8 cellular contexts compared by ENCODE assay signal in genomic region chr19:35000647-35001501, GRCh38. TPM values are rescaled to one million over a fixed set of nuclear protein-coding genes. Genes with fewer than 3 reads are reported as not detected.
DNase-seq lines count a peak whose midpoint lies in the region; ATAC-seq and TF ChIP-seq lines count a peak whose summit lies in the region.

No MANE protein-coding gene starts in this region.

- intact Hi-C loops in heart right ventricle (cut with DNase I): no loop called here

- TF ChIP-seq CTCF in RWPE1 (conservative IDR thresholded peaks at IDR 0.05; ENCODE audit: low read depth): no peak
- TF ChIP-seq CTCF in heart right ventricle (IDR thresholded peaks at IDR 0.05): no peak

- peak overlapping the region; percentile 34 for H3K9ac ChIP-seq in rectal smooth muscle tissue (ENCODE audit: low read length)

- DNase-seq in DMS153 (lab: John Stamatoyannopoulos, UW) (peak; percentile 45), RWPE1 (ENCODE audit: low spot score) (no peak), heart right ventricle (peak in 1 of 2 donors; percentile 34), NCI-H1436 treated with DMSO at 0.1 percent for 48 hours (lab: John Stamatoyannopoulos, UW) (no peak)
- DNase-seq in activated naive CD4-positive, alpha-beta T cell treated with anti-CD3 and anti-CD28 coated beads, Interleukin-2, amount 50 U/mL, for 16 hours: peak; percentile 66

- H3K4me1 ChIP-seq in heart right ventricle: peaks cover 6 to 90% (median 78%) of the 10 kb centered on the region in 9 donors
- no peaks in the 10 kb centered on the region for H3K4me1 ChIP-seq in rectal smooth muscle tissue (ENCODE audit: control insufficient read depth, insufficient read depth, low read length)

- 2 to 7% methylated on average over 33 to 46 of the region's 46 CpGs for WGBS in heart right ventricle, 2 donors

- POLR2A ChIA-PET in RWPE1 (lab: Yijun Ruan, JAX; ENCODE audit: low non-redundant PET): interaction anchor here (0.6 kb wide), 1 partner anchor 8 kb away, joined by 3 read pairs; no protein-coding TSS in a partner anchor

- H3K9me3 ChIP-seq in heart right ventricle: no peaks in the 10 kb centered on the region

- no peaks in the 10 kb centered on the region for H3K27me3 ChIP-seq in heart right ventricle
- no peaks in the 10 kb centered on the region for H3K27me3 ChIP-seq in rectal smooth muscle tissue (ENCODE audit: control insufficient read depth, insufficient read depth, low read length)

- CTCF ChIA-PET in RWPE1 (lab: Yijun Ruan, JAX): interaction anchor here (0.6 to 2.0 kb wide), 2 partner anchors 28 to 85 kb away, joined by 4 to 7 read pairs; no protein-coding TSS in a partner anchor

- H3K27ac ChIP-seq in RWPE1 (peak overlapping the region; percentile 89), heart right ventricle (peak overlapping the region; percentile 86 to 100 (median 98)), rectal smooth muscle tissue (ENCODE audit: low read depth, low read length) (peak overlapping the region; percentile 97)

- H3K4me3 ChIP-seq in heart right ventricle (peak overlapping the region; percentile 72 to 99 (median 94)), rectal smooth muscle tissue (ENCODE audit: low read length) (peak overlapping the region; percentile 62)

- H3K36me3 ChIP-seq in heart right ventricle: peaks cover 0 to 27% (median 3%) of the 10 kb centered on the region in 9 donors
- H3K36me3 ChIP-seq in rectal smooth muscle tissue (ENCODE audit: control insufficient read depth, insufficient read depth, low read length): no peaks in the 10 kb centered on the region

- peak; percentile 18 for ATAC-seq in HG02642 (IDR thresholded peaks at IDR 0.05; ENCODE audit: poor library complexity, unreplicated experiment)
- ATAC-seq in heart right ventricle: peak in 3 of 8 donors; percentile 7 to 24 (median 9)
- ATAC-seq in GM18867 (IDR thresholded peaks at IDR 0.05; ENCODE audit: unreplicated experiment): no peak

RNA-seq across cellular contexts. Expression of gene GRAMD1A, which starts 0.8 kb away (rescaled TPM):
- total RNA-seq in heart right ventricle: 10 to 100 TPM; 19.5 to 49.4 (median 30.3) TPM
- 10 to 100 TPM; 38.7 to 40.9 TPM for polyA plus RNA-seq in heart right ventricle

RNA-seq across cellular contexts. Expression of gene SCN1B, which starts 29.4 kb away (rescaled TPM):
- total RNA-seq in heart right ventricle: 10 to 100 TPM; 33.1 to 70.5 (median 41.5) TPM
- 10 to 100 TPM; 24.5 to 60.5 TPM for polyA plus RNA-seq in heart right ventricle

RNA-seq across cellular contexts. Expression of gene ZNF792, which starts 36.8 kb away (rescaled TPM):
- 1 to 10 TPM; 2.0 to 5.9 (median 4.0) TPM for total RNA-seq in heart right ventricle
- 1 to 10 TPM; 1.6 to 1.7 TPM for polyA plus RNA-seq in heart right ventricle

RNA-seq across cellular contexts. Expression of gene HPN, which starts 40.6 kb away (rescaled TPM):
- total RNA-seq in heart right ventricle: 10 to 100 TPM in 1 of 10 donors, 1 to 10 TPM in 9; 2.8 to 13.1 (median 4.8) TPM
- 1 to 10 TPM; 1.4 to 3.5 TPM for polyA plus RNA-seq in heart right ventricle

Comparison
In these comparisons a context has a peak if more than half of its experiments do, and no peak if none do; other contexts are left out.
1. DNase-seq: peak in DMS153 (single experiment) and activated naive CD4-positive, alpha-beta T cell treated with anti-CD3 and anti-CD28 coated beads, Interleukin-2, amount 50 U/mL, for 16 hours (single experiment); none in RWPE1 (single experiment) and NCI-H1436 treated with DMSO at 0.1 percent for 48 hours (single experiment).
2. Peak in every context shown above with its lines, with median percentiles within 50 percentile points of each other: H3K27ac ChIP-seq.